Comparison of ENCODE assay signal across 27 cellular contexts in genomic region chr18:77495079-77495478, GRCh38.
"Had no signal": no experiment of that assay in that cellular context is flagged by ENCODE, and none has a peak within 500 bp of the region (broad histone marks: within the 10 kb centered on the region; RNA-seq: fewer than 3 reads in every experiment).

No MANE protein-coding gene starts in this region.

- H3K4me3 Mint-ChIP-seq: activated CD4-positive, alpha-beta memory T cell treated with anti-CD3 and anti-CD28 coated beads, Interleukin-2, amount 10 ng/mL, durations not matched to agents 7 days and 5 days; activated naive CD4-positive, alpha-beta T cell treated with anti-CD3 and anti-CD28 coated beads, Interleukin-2, amount 50 U/mL, for 24 hours; activated T-cell treated with anti-CD3 and anti-CD28 coated beads, Interleukin-2, amount 50 U/mL, for 24 hours; WTC11 had no signal

- H3K9me3 ChIP-seq: SJCRH30 had no signal

- H3K9me3 Mint-ChIP-seq: activated CD4-positive, alpha-beta memory T cell treated with anti-CD3 and anti-CD28 coated beads, Interleukin-2, amount 10 ng/mL, durations not matched to agents 7 days and 5 days; activated naive CD4-positive, alpha-beta T cell treated with anti-CD3 and anti-CD28 coated beads, Interleukin-2, amount 50 U/mL, for 24 hours; activated T-helper 2 cell treated with anti-CD3 and anti-CD28 coated beads, Interferon-gamma antibody, Interleukin-2, Interleukin-4, amounts not matched to agents 10 μg/mL and 5 μg/mL and 100 μg/mL, durations not matched to agents 14 hours and 24 hours and 36 hours had no signal

- H3K27ac Mint-ChIP-seq: activated CD4-positive, alpha-beta memory T cell treated with anti-CD3 and anti-CD28 coated beads, Interleukin-2, amount 10 ng/mL, durations not matched to agents 7 days and 5 days; activated naive CD4-positive, alpha-beta T cell treated with anti-CD3 and anti-CD28 coated beads, Interleukin-2, amount 50 U/mL, for 24 hours; activated T-cell treated with anti-CD3 and anti-CD28 coated beads, Interleukin-2, amount 50 U/mL, for 24 hours; activated T-helper 2 cell treated with anti-CD3 and anti-CD28 coated beads, Interferon-gamma antibody, Interleukin-2, Interleukin-4, amounts not matched to agents 10 μg/mL and 5 μg/mL and 100 μg/mL, durations not matched to agents 14 hours and 24 hours and 36 hours; WTC11 had no signal

- DNase-seq: activated CD4-positive, alpha-beta memory T cell treated with anti-CD3 and anti-CD28 coated beads, Interleukin-2, amount 10 ng/mL, durations not matched to agents 7 days and 5 days; activated CD4-positive, alpha-beta T cell treated with anti-CD3 and anti-CD28 coated beads for 48 hours; activated gamma-delta T cell; activated naive CD4-positive, alpha-beta T cell treated with Interleukin-2 at 50 U/mL for 16 hours; activated T-cell treated with anti-CD3 and anti-CD28 coated beads, Interleukin-2, amount 50 U/mL, for 24 hours; amniotic stem cell; aorta; brain microvascular endothelial cell; central memory CD4-positive, alpha-beta T cell; NCI-H1092; NCI-H1436 treated with DMSO at 0.1 percent for 48 hours; NCI-H187; NCI-H2029 treated with DMSO at 0.1 percent for 48 hours; NCI-H2107; NCI-H2171; NCI-H510A; NCI-H526; NCI-H748 treated with DMSO at 0.1 percent for 48 hours; SHP77; SJCRH30; T1000 had no signal

- ATAC-seq: activated CD4-positive, CD25-positive, alpha-beta regulatory T cell treated with anti-CD3 and anti-CD28 coated beads, Interleukin-2, amount 50 U/mL, for 24 hours; Panc1; WTC11 had no signal

- H3K4me3 ChIP-seq: SJCRH30, SK-N-MC had no signal

- H3K36me3 Mint-ChIP-seq: activated naive CD4-positive, alpha-beta T cell treated with anti-CD3 and anti-CD28 coated beads, Interleukin-2, amount 50 U/mL, for 24 hours had no signal

- H3K27me3 ChIP-seq: brain microvascular endothelial cell, SJCRH30 had no signal

- H3K27ac ChIP-seq: brain microvascular endothelial cell, SJCRH30, SK-N-MC had no signal

- H3K27me3 Mint-ChIP-seq: activated CD4-positive, alpha-beta memory T cell treated with anti-CD3 and anti-CD28 coated beads, Interleukin-2, amount 10 ng/mL, durations not matched to agents 7 days and 5 days had no signal

- H3K36me3 ChIP-seq: brain microvascular endothelial cell, SJCRH30 had no signal

- H3K4me1 ChIP-seq: SJCRH30 had no signal
